In the genomic region with DNA sequence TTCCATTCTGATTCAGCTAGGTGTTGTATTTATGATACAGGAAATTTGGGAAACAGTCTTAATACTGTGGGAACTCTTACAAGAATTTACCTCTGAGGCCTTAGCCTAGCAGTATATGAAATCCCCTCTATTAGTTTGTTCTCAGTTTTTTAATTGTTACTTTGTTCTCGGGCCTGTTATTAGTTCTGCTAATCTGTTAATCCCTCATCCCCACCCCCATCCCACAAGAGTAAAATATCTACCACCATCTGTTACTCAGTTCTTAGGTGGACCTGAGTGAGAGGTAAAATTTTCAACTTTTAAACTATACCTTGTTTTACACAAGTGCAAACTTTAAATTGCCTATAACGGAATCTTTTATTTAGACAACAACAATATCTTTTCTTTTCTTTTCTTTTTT, we compare ENCODE assay signal across 28 cellular contexts.
"Had no signal": no experiment of that assay in that cellular context is flagged by ENCODE, and none has a peak within 500 bp of the region (broad histone marks: within the 10 kb centered on the region; RNA-seq: fewer than 3 reads in every experiment).

No MANE protein-coding gene starts in this region.

- DNase-seq: activated CD4-positive, alpha-beta memory T cell treated with anti-CD3 and anti-CD28 coated beads, Interleukin-2, amount 10 ng/mL, durations not matched to agents 7 days and 5 days; activated CD4-positive, alpha-beta T cell treated with anti-CD3 and anti-CD28 coated beads for 1 hour; activated CD4-positive, alpha-beta T cell treated with anti-CD3 and anti-CD28 coated beads for 36 hours; activated CD4-positive, alpha-beta T cell treated with anti-CD3 and anti-CD28 coated beads for 48 hours; activated CD4-positive, alpha-beta T cell treated with anti-CD3 and anti-CD28 coated beads, Interleukin-2, amount 10 ng/mL, durations not matched to agents 7 days and 5 days; activated CD4-positive, alpha-beta T cell treated with anti-CD3 and anti-CD28 coated beads, Interleukin-2, amount 50 U/mL, for 48 hours; activated CD4-positive, CD25-positive, alpha-beta regulatory T cell; activated CD8-positive, alpha-beta memory T cell treated with anti-CD3 and anti-CD28 coated beads for 24 hours; activated CD8-positive, alpha-beta memory T cell treated with anti-CD3 and anti-CD28 coated beads, Interleukin-2, amount 10 ng/mL, durations not matched to agents 7 days and 5 days; activated CD8-positive, alpha-beta memory T cell treated with anti-CD3 and anti-CD28 coated beads, Interleukin-2, amount 50 U/mL, for 48 hours; activated CD8-positive, alpha-beta T cell treated with anti-CD3 and anti-CD28 coated beads, Interleukin-2, amount 10 ng/mL, durations not matched to agents 7 days and 5 days; activated effector memory CD4-positive, alpha-beta T cell treated with Interleukin-2 at 50 U/mL for 16 hours; activated gamma-delta T cell; activated naive CD4-positive, alpha-beta T cell treated with anti-CD3 and anti-CD28 coated beads, Interleukin-2, amount 10 ng/mL, durations not matched to agents 7 days and 5 days; activated naive CD4-positive, alpha-beta T cell treated with Interleukin-2 at 50 U/mL for 16 hours; activated naive CD8-positive, alpha-beta T cell treated with anti-CD3 and anti-CD28 coated beads, Interleukin-2, amount 10 ng/mL, durations not matched to agents 7 days and 5 days; activated naive CD8-positive, alpha-beta T cell treated with anti-CD3 and anti-CD28 coated beads, Interleukin-2, amount 50 U/mL, for 24 hours; activated T-cell treated with anti-CD3 and anti-CD28 coated beads, Interleukin-2, amount 50 U/mL, for 24 hours; activated T-cell treated with anti-CD3 and anti-CD28 coated beads, Interleukin-2, amount 50 U/mL, for 48 hours; amygdala; anterior cingulate cortex; caudate nucleus; cerebellar nuclear complex; colonic mucosa; T-helper 2 cell; T-helper 9 cell had no signal

- ATAC-seq: activated CD4-positive, alpha-beta T cell treated with anti-CD3 and anti-CD28 coated beads for 36 hours; activated CD4-positive, CD25-positive, alpha-beta regulatory T cell treated with anti-CD3 and anti-CD28 coated beads, Interleukin-2, amount 50 U/mL, for 24 hours; activated CD8-positive, alpha-beta memory T cell treated with anti-CD3 and anti-CD28 coated beads, Interleukin-2, amount 10 ng/mL, durations not matched to agents 7 days and 5 days; activated CD8-positive, alpha-beta T cell treated with anti-CD3 and anti-CD28 coated beads, Interleukin-2, amount 10 ng/mL, durations not matched to agents 7 days and 5 days; activated naive CD8-positive, alpha-beta T cell treated with anti-CD3 and anti-CD28 coated beads, Interleukin-2, amount 50 U/mL, for 24 hours; WTC11 had no signal
